In the genomic region with DNA sequence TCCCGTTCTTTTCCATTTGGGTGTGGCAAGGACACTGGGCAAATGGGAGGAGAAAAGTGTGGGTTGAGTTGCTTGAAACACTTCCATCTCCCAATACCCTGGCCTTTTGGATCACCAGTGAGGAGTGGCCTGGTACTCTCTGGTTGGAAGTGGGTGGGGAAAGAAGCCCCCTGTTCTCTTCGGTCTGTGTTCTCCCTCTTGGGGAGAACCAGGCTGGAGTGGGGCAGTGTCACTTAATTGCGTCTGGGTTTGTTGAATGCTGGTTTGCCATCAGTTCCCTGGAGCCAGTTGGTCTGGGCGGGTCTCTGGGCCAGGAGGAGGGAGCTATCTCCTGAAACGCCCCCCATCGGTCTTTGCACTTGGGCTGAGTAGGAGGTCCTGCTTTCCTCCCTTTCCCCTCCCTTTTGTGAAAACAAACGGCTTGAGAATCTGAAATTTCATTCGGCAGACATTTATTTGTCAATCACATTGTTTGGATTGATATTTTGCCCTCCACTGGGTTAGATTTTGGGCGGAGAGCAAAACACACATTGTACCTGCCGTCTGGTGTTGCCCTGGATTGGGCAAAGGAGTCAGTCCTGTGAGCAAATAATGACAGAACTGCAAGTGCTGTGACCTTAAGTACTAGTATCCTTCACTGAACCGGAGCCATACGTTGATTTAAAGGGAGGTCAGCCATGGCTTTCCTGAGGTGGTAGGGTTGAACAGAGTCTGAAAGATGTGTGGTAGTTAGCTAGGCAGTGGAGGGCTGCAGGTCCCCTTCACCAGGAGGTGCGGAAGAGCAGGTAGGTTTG, we compare ENCODE assay signal across 8 cellular contexts. TPM values are rescaled to one million over a fixed set of nuclear protein-coding genes. Genes with fewer than 3 reads are reported as not detected.
DNase-seq lines count a peak whose midpoint lies in the region; ATAC-seq and TF ChIP-seq lines count a peak whose summit lies in the region.

No MANE protein-coding gene starts in this region.

- intact Hi-C loops in dendritic cell treated with granulocyte-macrophage colony-stimulating factor and Interleukin-4, amounts not matched to agents 40 ng/mL and 50 ng/mL, for 4 days (cut with micrococcal nuclease) = no loop called here

- no peaks in the 10 kb centered on the region for H3K9me3 Mint-ChIP-seq in dendritic cell treated with granulocyte-macrophage colony-stimulating factor and Interleukin-4, amounts not matched to agents 40 ng/mL and 50 ng/mL, for 4 days
- H3K9me3 Mint-ChIP-seq in nephron progenitor cell = peaks cover 5% of the 10 kb centered on the region

- H3K36me3 Mint-ChIP-seq in dendritic cell treated with granulocyte-macrophage colony-stimulating factor and Interleukin-4, amounts not matched to agents 40 ng/mL and 50 ng/mL, for 4 days (ENCODE audit: low read depth) = no peaks in the 10 kb centered on the region
- no peaks in the 10 kb centered on the region for H3K36me3 Mint-ChIP-seq in nephron progenitor cell (ENCODE audit: low read depth)

- no peak for TF ChIP-seq CTCF in nephron progenitor cell (IDR thresholded peaks at IDR 0.05)

- peaks cover 39% of the 10 kb centered on the region for H3K4me1 Mint-ChIP-seq in dendritic cell treated with granulocyte-macrophage colony-stimulating factor and Interleukin-4, amounts not matched to agents 40 ng/mL and 50 ng/mL, for 4 days (ENCODE audit: low read depth)
- H3K4me1 Mint-ChIP-seq in nephron progenitor cell = peaks cover 40% of the 10 kb centered on the region

- H3K27me3 Mint-ChIP-seq in dendritic cell treated with granulocyte-macrophage colony-stimulating factor and Interleukin-4, amounts not matched to agents 40 ng/mL and 50 ng/mL, for 4 days = peaks cover 3% of the 10 kb centered on the region
- H3K27me3 Mint-ChIP-seq in nephron progenitor cell (ENCODE audit: low read depth, poor library complexity) = peaks cover 25% of the 10 kb centered on the region

- DNase-seq in Caki2 (ENCODE audit: low read depth) (peak; percentile 33), NCI-H146 treated with DMSO at 0.1 percent for 48 hours (lab: John Stamatoyannopoulos, UW; ENCODE audit: unreplicated experiment) (peak; percentile 68), nephron progenitor cell (no peak), NCI-H2171 (lab: John Stamatoyannopoulos, UW) (no peak), NCI-H1417 treated with DMSO at 0.1 percent for 48 hours (lab: John Stamatoyannopoulos, UW) (no peak), T1000 (lab: John Stamatoyannopoulos, UW) (no peak)

- H3K27ac Mint-ChIP-seq in dendritic cell treated with granulocyte-macrophage colony-stimulating factor and Interleukin-4, amounts not matched to agents 40 ng/mL and 50 ng/mL, for 4 days = peak overlapping the region; percentile 75
- H3K27ac Mint-ChIP-seq in nephron progenitor cell = no peak overlapping the region

- H3K4me3 Mint-ChIP-seq in dendritic cell treated with granulocyte-macrophage colony-stimulating factor and Interleukin-4, amounts not matched to agents 40 ng/mL and 50 ng/mL, for 4 days = peak overlapping the region; percentile 74
- H3K4me3 Mint-ChIP-seq in nephron progenitor cell = peak overlapping the region; percentile 84

- no peak for ATAC-seq in HG03442 (IDR thresholded peaks at IDR 0.05; ENCODE audit: unreplicated experiment)

- in situ Hi-C loops in Caki2 (cut with HindIII; ENCODE audit: low pct_unique_long_range_greater_than_20kb, low sequenced_read_pairs) = no loop called here

RNA-seq across cellular contexts. Expression of a gene that starts 1.6 kb away (rescaled TPM):
- 13.3 and 18.8 TPM in 2 replicates for total RNA-seq in Caki2 (2014; rRNA removed; shearing (Covaris generic); ENCODE audit: low replicate concordance)

RNA-seq across cellular contexts. Expression of a gene that starts 40.9 kb away (rescaled TPM):
- 0.07 and 0.67 TPM in 2 replicates for total RNA-seq in Caki2 (2014; rRNA removed; shearing (Covaris generic); ENCODE audit: low replicate concordance)

Comparison
In these comparisons a context has a peak if more than half of its experiments do, and no peak if none do; other contexts are left out.
1. DNase-seq: peak in Caki2 (single experiment) and NCI-H146 treated with DMSO at 0.1 percent for 48 hours (single experiment); none in nephron progenitor cell (single experiment), NCI-H2171 (single experiment), NCI-H1417 treated with DMSO at 0.1 percent for 48 hours (single experiment) and T1000 (single experiment).